Comparison of ENCODE assay signal across 15 cellular contexts in the genomic region with DNA sequence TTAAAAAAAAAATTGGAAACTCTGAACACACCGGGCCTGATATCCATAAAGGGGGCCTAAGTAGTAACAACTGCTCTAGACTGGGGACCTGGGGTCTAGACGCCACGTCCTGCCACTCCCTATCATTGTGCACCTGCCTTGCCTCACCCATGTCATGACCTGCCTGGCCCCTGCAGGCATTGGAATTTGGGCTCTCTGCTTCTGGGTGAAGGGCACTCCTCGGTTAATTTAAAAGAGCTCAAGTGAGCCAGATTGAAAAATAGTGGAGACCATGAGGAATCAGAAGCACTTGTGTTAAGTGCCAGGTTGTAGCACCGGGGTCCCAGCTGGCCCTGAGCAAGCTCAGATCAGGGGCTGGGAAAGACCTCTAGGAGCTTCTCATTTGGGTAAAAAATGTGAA. TPM values are rescaled to one million over a fixed set of nuclear protein-coding genes. Genes with fewer than 3 reads are reported as not detected.
DNase-seq lines count a peak whose midpoint lies in the region; ATAC-seq and TF ChIP-seq lines count a peak whose summit lies in the region.
"Had no signal": no experiment of that assay in that cellular context is flagged by ENCODE, and none has a peak within 500 bp of the region (broad histone marks: within the 10 kb centered on the region; RNA-seq: fewer than 3 reads in every experiment).

No MANE protein-coding gene starts in this region.

- no peaks in the 10 kb centered on the region for H3K36me3 Mint-ChIP-seq in MCF 10A (ENCODE audit: insufficient read depth, unreplicated experiment)
- H3K36me3 Mint-ChIP-seq: CD4-positive, alpha-beta memory T cell had no signal

- H3K27ac ChIP-seq in breast epithelium (no peak overlapping the region), KMS-11 (peak overlapping the region; percentile 10; the same call in 1 of the 2 replicates), lower lobe of right lung (no peak overlapping the region), aorta (ENCODE audit: low read depth in 1 of 2, low read length in 2 of 2) (peak overlapping the region; percentile 30 to 60)
- H3K27ac ChIP-seq: SJSA1 had no signal

- H3K36me3 ChIP-seq in breast epithelium (no peaks in the 10 kb centered on the region), KMS-11 (ENCODE audit: insufficient read depth) (no peaks in the 10 kb centered on the region), lower lobe of right lung (no peaks in the 10 kb centered on the region), aorta (ENCODE audit: control insufficient read depth in 1 of 2, insufficient read depth in 2 of 2, low read length in 1 of 2) (no peaks in the 10 kb centered on the region)
- H3K36me3 ChIP-seq: SJSA1 had no signal

- H3K4me1 Mint-ChIP-seq in MCF 10A (ENCODE audit: insufficient read depth, unreplicated experiment): peaks cover 39% of the 10 kb centered on the region

- H3K4me1 ChIP-seq in breast epithelium: no peaks in the 10 kb centered on the region
- H3K4me1 ChIP-seq in KMS-11 (ENCODE audit: low read depth, poor library complexity, severe bottlenecking): peaks cover 56% of the 10 kb centered on the region
- peaks cover 30% of the 10 kb centered on the region for H3K4me1 ChIP-seq in lower lobe of right lung
- peaks cover 7 to 9% of the 10 kb centered on the region in 2 donors for H3K4me1 ChIP-seq in aorta (ENCODE audit: control insufficient read depth in 1 of 2, insufficient read depth in 2 of 2, low read length in 2 of 2)

- H2AFZ ChIP-seq in KMS-11 (ENCODE audit: low read depth): no peak overlapping the region

- BruUV-seq in MCF 10A (replicated peaks; lab: Mats Ljungman, UMichigan): no TSS peak

- H3K4me3 ChIP-seq in breast epithelium (no peak overlapping the region), KMS-11 (IDR thresholded peaks at IDR 0.05; ENCODE audit: insufficient read depth, low read depth, low read length) (no peak overlapping the region), lower lobe of right lung (no peak overlapping the region), aorta (ENCODE audit: low read length in 2 of 2) (no peak overlapping the region)
- H3K4me3 ChIP-seq: SJSA1 had no signal

- H3K9me3 Mint-ChIP-seq in MCF 10A (ENCODE audit: unreplicated experiment): no peaks in the 10 kb centered on the region
- H3K9me3 Mint-ChIP-seq: CD4-positive, alpha-beta memory T cell had no signal

- ATAC-seq in lower lobe of right lung: peak; percentile 42 to 54
- no peak for ATAC-seq in aorta (ENCODE audit: low FRiP score)
- ATAC-seq in HG02870 (IDR thresholded peaks at IDR 0.05; ENCODE audit: unreplicated experiment): no peak

- H3K9me3 ChIP-seq in breast epithelium: no peaks in the 10 kb centered on the region
- no peaks in the 10 kb centered on the region for H3K9me3 ChIP-seq in lower lobe of right lung
- H3K9me3 ChIP-seq in aorta (ENCODE audit: control insufficient read depth, low read length): no peaks in the 10 kb centered on the region
- H3K9me3 ChIP-seq: SJSA1 had no signal

- H3K4me2 ChIP-seq in KMS-11: peak overlapping the region; percentile 51

- H3K79me2 ChIP-seq in KMS-11 (ENCODE audit: insufficient read depth, low read depth): no peaks in the 10 kb centered on the region

- CTCF ChIA-PET in MCF 10A (lab: Yijun Ruan, JAX): interaction anchor here (0.6 to 2.3 kb wide), 6 partner anchors 8 to 560 kb away, joined by 4 to 9 read pairs (median 6); no protein-coding TSS in a partner anchor

- H3K27ac Mint-ChIP-seq in MCF 10A (ENCODE audit: low read depth, unreplicated experiment): peak overlapping the region; percentile 47

- no peak for TF ChIP-seq POLR2A in breast epithelium (IDR thresholded peaks at IDR 0.05)

- POLR2A ChIA-PET in MCF 10A (lab: Yijun Ruan, JAX): interaction anchor here (0.7 to 1.7 kb wide), 6 partner anchors 28 to 689 kb away, joined by 3 to 8 read pairs (median 4); no protein-coding TSS in a partner anchor

- DNase-seq in MCF 10A (ENCODE audit: unreplicated experiment) (no peak), breast epithelium (ENCODE audit: low spot score in 2 of 2) (no peak), lower lobe of right lung (no peak), aorta (no peak)
- DNase-seq in stimulated activated CD4-positive, alpha-beta T cell treated with anti-CD3 and anti-CD28 coated beads, Interleukin-4, amount 100 ng/mL, for 4 hours: no peak
- DNase-seq: CD4-positive, alpha-beta memory T cell; DMS53; KBM-7; NCI-H1694 treated with DMSO at 0.1 percent for 48 hours; NCI-H2107; NCI-H345; NCI-H526 had no signal

- WGBS in aorta, 2 donors: 67% methylated on average over 5 of the region's 5 CpGs

- H3K27me3 ChIP-seq in breast epithelium: no peaks in the 10 kb centered on the region
- no peaks in the 10 kb centered on the region for H3K27me3 ChIP-seq in KMS-11 (ENCODE audit: insufficient read depth, low read depth)
- peaks cover 6% of the 10 kb centered on the region for H3K27me3 ChIP-seq in lower lobe of right lung (ENCODE audit: low read depth)
- no peaks in the 10 kb centered on the region for H3K27me3 ChIP-seq in aorta (ENCODE audit: control insufficient read depth in 1 of 2, insufficient read depth in 2 of 2, low read length in 1 of 2)
- H3K27me3 ChIP-seq: SJSA1 had no signal

- H4K20me1 ChIP-seq in KMS-11 (ENCODE audit: insufficient read depth): no peaks in the 10 kb centered on the region

- TF ChIP-seq CTCF in MCF 10A (IDR thresholded peaks at IDR 0.05; ENCODE audit: unreplicated experiment): no peak
- TF ChIP-seq CTCF in breast epithelium (IDR thresholded peaks at IDR 0.05): no peak
- no peak for TF ChIP-seq CTCF in KMS-11 (conservative IDR thresholded peaks at IDR 0.05; ENCODE audit: low read depth, low read length)
- no peak for TF ChIP-seq CTCF in lower lobe of right lung (IDR thresholded peaks at IDR 0.05)

- no peak overlapping the region for H3K4me3 Mint-ChIP-seq in MCF 10A (ENCODE audit: unreplicated experiment)
- H3K4me3 Mint-ChIP-seq: CD4-positive, alpha-beta memory T cell had no signal

- H3K27me3 Mint-ChIP-seq in MCF 10A (ENCODE audit: insufficient read depth, unreplicated experiment): no peaks in the 10 kb centered on the region

- intact Hi-C loops in MCF 10A (cut with micrococcal nuclease) (no loop called here), breast epithelium (cut with DNase I; ENCODE audit: low total_unique reads) (no loop called here), lower lobe of right lung (cut with DNase I) (no loop called here), aorta (cut with DNase I) (no loop called here)

- H3K9ac ChIP-seq in KMS-11: no peak overlapping the region

RNA-seq across cellular contexts. Expression of gene SLC4A1AP, which starts 48.1 kb away (rescaled TPM):
- total RNA-seq in MCF 10A (2022) (24.3 and 27.2 TPM in 2 replicates), breast epithelium (10 to 100 TPM; 23.3 to 27.1 (median 24.3) TPM), lower lobe of right lung (19.6 TPM), aorta (10 to 100 TPM; 17.8 to 19.7 TPM)
- 10 to 100 TPM; 10.3 to 16.1 TPM for polyA plus RNA-seq in aorta

RNA-seq across cellular contexts. Expression of gene SUPT7L, which starts 48.4 kb away (rescaled TPM):
- 36.4 and 40.8 TPM in 2 replicates for total RNA-seq in MCF 10A (2022)
- total RNA-seq in breast epithelium: 10 to 100 TPM; 21.4 to 34.2 (median 25.9) TPM
- 29.6 TPM for total RNA-seq in lower lobe of right lung
- 10 to 100 TPM; 25.2 to 32.1 TPM for total RNA-seq in aorta
- 10 to 100 TPM in 1 of 2 donors, 1 to 10 TPM in 1; 9.4 to 45.5 TPM for polyA plus RNA-seq in aorta

RNA-seq across cellular contexts. Expression of gene MRPL33, which starts 59.7 kb away (rescaled TPM):
- total RNA-seq in MCF 10A (2022): 204 and 233 TPM in 2 replicates
- total RNA-seq in breast epithelium: 10 to 100 TPM; 88.2 to 93.3 (median 89.7) TPM
- 93.3 TPM for total RNA-seq in lower lobe of right lung
- 100 to 1,000 TPM in 1 of 2 donors, 10 to 100 TPM in 1; 85.0 to 116 TPM for total RNA-seq in aorta
- 100 to 1,000 TPM; 253 to 347 TPM for polyA plus RNA-seq in aorta

Comparison
In these comparisons a context has a peak if more than half of its experiments do, and no peak if none do; other contexts are left out.
1. H3K27ac ChIP-seq: peak in KMS-11 (single experiment) and aorta (2 of 2); none in breast epithelium (0 of 2) and lower lobe of right lung (single experiment).
2. ATAC-seq: peak in lower lobe of right lung (2 of 2); none in aorta (single experiment) and HG02870 (single experiment).